28 cellular contexts compared by ENCODE assay signal in genomic region chr4:111231281-111231680, GRCh38.
"Had no signal": no experiment of that assay in that cellular context is flagged by ENCODE, and none has a peak within 500 bp of the region (broad histone marks: within the 10 kb centered on the region; RNA-seq: fewer than 3 reads in every experiment).

No MANE protein-coding gene starts in this region.

- H3K9me3 ChIP-seq: esophagus squamous epithelium, gastrocnemius medialis, heart left ventricle, lower lobe of right lung, mucosa of descending colon had no signal

- H3K36me3 Mint-ChIP-seq: immature natural killer cell; mesothelial cell of epicardium; naive B cell; naive thymus-derived CD8-positive, alpha-beta T cell had no signal

- H3K4me1 ChIP-seq: esophagus squamous epithelium, gastrocnemius medialis, heart left ventricle, left lung, lower lobe of right lung had no signal

- H3K79me2 ChIP-seq: hepatocyte had no signal

- H3K4me1 Mint-ChIP-seq: endodermal cell; immature natural killer cell; naive B cell; naive thymus-derived CD8-positive, alpha-beta T cell had no signal

- H3K4me2 ChIP-seq: hepatocyte had no signal

- H2AFZ ChIP-seq: hepatocyte had no signal

- H3K27me3 ChIP-seq: esophagus squamous epithelium, gastrocnemius medialis, heart left ventricle, hepatocyte, left lung had no signal

- H3K36me3 ChIP-seq: esophagus squamous epithelium, gastrocnemius medialis, heart left ventricle, left lung, lower lobe of right lung had no signal

- H3K4me3 Mint-ChIP-seq: effector memory CD8-positive, alpha-beta T cell; endodermal cell; immature natural killer cell; mesothelial cell of epicardium; naive B cell; naive thymus-derived CD8-positive, alpha-beta T cell had no signal

- FAIRE-seq: colon, endometrium, islet of Langerhans, keratinocyte had no signal

- H3K4me3 ChIP-seq: coronary artery, dorsolateral prefrontal cortex, esophagus squamous epithelium, gastrocnemius medialis, heart left ventricle, hepatocyte, left lung, lower lobe of right lung, mucosa of descending colon had no signal

- DNase-seq: dermis blood vessel endothelial cell; dorsolateral prefrontal cortex; effector CD4-positive, alpha-beta T cell; effector memory CD8-positive, alpha-beta T cell; endodermal cell; erythroblast; esophagus squamous epithelium; foreskin melanocyte; gastrocnemius medialis; heart left ventricle; hypothalamus; immature natural killer cell; left cardiac atrium; left lung; left ventricle myocardium superior; lower lobe of right lung; mesenchymal stem cell; mucosa of descending colon; naive B cell; naive thymus-derived CD8-positive, alpha-beta T cell had no signal

- H3K27ac ChIP-seq: coronary artery, dorsolateral prefrontal cortex, epithelial cell of prostate, esophagus squamous epithelium, gastrocnemius medialis, heart left ventricle, hepatocyte, left lung, lower lobe of right lung had no signal

- H3K27ac Mint-ChIP-seq: effector memory CD8-positive, alpha-beta T cell; endodermal cell; immature natural killer cell; mesothelial cell of epicardium; naive B cell; naive thymus-derived CD8-positive, alpha-beta T cell had no signal

- H3K9me3 Mint-ChIP-seq: endodermal cell had no signal

- H3K27me3 Mint-ChIP-seq: effector memory CD8-positive, alpha-beta T cell; naive B cell had no signal
